In genomic region chr1:152047607-152047953, GRCh38 we compare ENCODE assay signal across 9 cellular contexts. TPM values are rescaled to one million over a fixed set of nuclear protein-coding genes. Genes with fewer than 3 reads are reported as not detected.
A peak's percentile ranks its signal among the peaks of the same experiment; 100 is the strongest.
DNase-seq lines count a peak whose midpoint lies in the region; ATAC-seq and TF ChIP-seq lines count a peak whose summit lies in the region.
"Had no signal": no experiment of that assay in that cellular context is flagged by ENCODE, and none has a peak within 500 bp of the region (broad histone marks: within the 10 kb centered on the region; RNA-seq: fewer than 3 reads in every experiment).

No MANE protein-coding gene starts in this region.

- peak overlapping the region; percentile 55 to 74 (median 61) for H3K4me3 Mint-ChIP-seq in nephron

- H3K27me3 Mint-ChIP-seq in nephron (ENCODE audit: low read depth), result peaks cover 6% of the 10 kb centered on the region

- H3K27ac ChIP-seq in RWPE1, result peak overlapping the region; percentile 100

- DNase-seq in RWPE1 (ENCODE audit: low spot score) (peak; percentile 79), NCI-H1105 (lab: John Stamatoyannopoulos, UW) (no peak), H4 (ENCODE audit: low spot score) (no peak), islet precursor cell (no peak)
- DNase-seq in effector CD4-positive, alpha-beta T cell, result peak; percentile 25

- POLR2A ChIA-PET in RWPE1 (lab: Yijun Ruan, JAX; ENCODE audit: low non-redundant PET), result interaction anchor here (1.8 to 4.6 kb wide), 2 partner anchors 11 to 13 kb away, joined by 8 to 42 read pairs; partner anchors contain the start of gene S100A11

- H3K36me3 Mint-ChIP-seq in nephron (ENCODE audit: low read depth), result no peaks in the 10 kb centered on the region

- no peaks in the 10 kb centered on the region for H3K9me3 Mint-ChIP-seq in nephron

- ATAC-seq in GM21360 (IDR thresholded peaks at IDR 0.05; ENCODE audit: unreplicated experiment), result peak; percentile 9
- no peak for ATAC-seq in GM18858 (IDR thresholded peaks at IDR 0.05; ENCODE audit: unreplicated experiment)

- CTCF ChIA-PET in RWPE1 (lab: Yijun Ruan, JAX), result interaction anchor here (0.7 to 1.1 kb wide), 2 partner anchors 12 to 272 kb away, joined by 3 to 4 read pairs; no protein-coding TSS in a partner anchor

- TF ChIP-seq CTCF in RWPE1 (conservative IDR thresholded peaks at IDR 0.05; ENCODE audit: low read depth) (no peak), nephron (IDR thresholded peaks at IDR 0.05; ENCODE audit: unreplicated experiment in 3 of 3) (no peak)

- H3K4me1 Mint-ChIP-seq in nephron, result peaks cover 10% of the 10 kb centered on the region

- H3K27ac Mint-ChIP-seq in nephron, result peak overlapping the region; percentile 97 to 100 (median 99)

RNA-seq across cellular contexts. Expression of gene S100A11, which starts 10.8 kb away (rescaled TPM):
- 377 and 488 TPM in 2 replicates for total RNA-seq in H4 (2014; rRNA removed; shearing (Covaris generic))

RNA-seq across cellular contexts. Expression of gene TCHHL1, which starts 41.3 kb away (rescaled TPM):
- not detected in 2 replicates for total RNA-seq in H4 (2014; rRNA removed; shearing (Covaris generic))
- total RNA-seq: subcutaneous adipose tissue had no signal

RNA-seq across cellular contexts. Expression of gene S100A10, which starts 53.9 kb away (rescaled TPM):
- total RNA-seq in H4 (2014; rRNA removed; shearing (Covaris generic)), result 58.6 and 87.8 TPM in 2 replicates

Comparison
In these comparisons a context has a peak if more than half of its experiments do, and no peak if none do; other contexts are left out.
1. DNase-seq: peak in RWPE1 (single experiment) and effector CD4-positive, alpha-beta T cell (single experiment); none in NCI-H1105 (single experiment), H4 (single experiment) and islet precursor cell (single experiment).